In genomic region chr11:16793511-16793910, GRCh38 we compare ENCODE assay signal across 16 cellular contexts. TPM values are rescaled to one million over a fixed set of nuclear protein-coding genes. Genes with fewer than 3 reads are reported as not detected.
DNase-seq lines count a peak whose midpoint lies in the region; ATAC-seq and TF ChIP-seq lines count a peak whose summit lies in the region.
"Had no signal": no experiment of that assay in that cellular context is flagged by ENCODE, and none has a peak within 500 bp of the region (broad histone marks: within the 10 kb centered on the region; RNA-seq: fewer than 3 reads in every experiment).

No MANE protein-coding gene starts in this region.

- no peak overlapping the region for H3K4me3 Mint-ChIP-seq in naive thymus-derived CD4-positive, alpha-beta T cell
- H3K4me3 Mint-ChIP-seq: CD4-positive, alpha-beta T cell; H9 had no signal

- peak overlapping the region; percentile 42 for H2AK5ac ChIP-seq in neuronal stem cell (ENCODE audit: low read depth, low read length)

- no peak overlapping the region for H3K9ac ChIP-seq in neuronal stem cell (ENCODE audit: low read depth, low read length, poor library complexity)

- no peak overlapping the region for H2BK12ac ChIP-seq in neuronal stem cell (ENCODE audit: low read length)

- no peaks in the 10 kb centered on the region for H3K27me3 Mint-ChIP-seq in naive thymus-derived CD4-positive, alpha-beta T cell
- H3K27me3 Mint-ChIP-seq: CD4-positive, alpha-beta T cell had no signal

- no peak overlapping the region for H2BK120ac ChIP-seq in neuronal stem cell (ENCODE audit: low read depth, low read length)

- H3K36me3 ChIP-seq in ascending aorta, result no peaks in the 10 kb centered on the region
- H3K36me3 ChIP-seq in neuronal stem cell (replicated peaks in 1 of 2; ENCODE audit: control insufficient read depth in 2 of 2, insufficient read depth in 2 of 2, low read length in 2 of 2), result peaks cover 8 to 44% of the 10 kb centered on the region in 2 donors
- peaks cover 0 to 18% (median 0%) of the 10 kb centered on the region in 3 donors for H3K36me3 ChIP-seq in tibial artery
- H3K36me3 ChIP-seq in naive thymus-derived CD4-positive, alpha-beta T cell (ENCODE audit: control insufficient read depth in 2 of 3, insufficient read depth in 3 of 3, low read length in 3 of 3), result no peaks in the 10 kb centered on the region
- H3K36me3 ChIP-seq in body of pancreas (replicated peaks in 1 of 2; ENCODE audit: insufficient read depth in 1 of 2, low read depth in 2 of 2), result peaks cover 0 to 5% of the 10 kb centered on the region in 2 donors

- no peak overlapping the region for H3K4me3 ChIP-seq in ascending aorta
- H3K4me3 ChIP-seq in neuronal stem cell (ENCODE audit: low read length in 2 of 2), result no peak overlapping the region
- no peak overlapping the region for H3K4me3 ChIP-seq in tibial artery
- no peak overlapping the region for H3K4me3 ChIP-seq in naive thymus-derived CD4-positive, alpha-beta T cell (ENCODE audit: low read length)
- H3K4me3 ChIP-seq in body of pancreas, result no peak overlapping the region

- intact Hi-C loops in ascending aorta (cut with DNase I) (loop anchor here (2.0 to 5.0 kb wide), 3 partner anchors 55 to 483 kb away; partner anchors contain the start of genes C11orf58, NUCB2 and PIK3C2A), tibial artery (cut with DNase I; ENCODE audit: low total_unique reads) (no loop called here), body of pancreas (cut with DNase I) (no loop called here)
- intact Hi-C loops in naive thymus-derived CD4-positive, alpha-beta T cell (cut with micrococcal nuclease), result no loop called here

- H2AFZ ChIP-seq in neuronal stem cell (ENCODE audit: low read length), result no peak overlapping the region

- H3K27ac ChIP-seq in ascending aorta (peak overlapping the region; percentile 76 to 84), neuronal stem cell (replicated peaks; ENCODE audit: low read length) (no peak overlapping the region), tibial artery (peak overlapping the region; percentile 42 to 63), body of pancreas (no peak overlapping the region)
- H3K27ac ChIP-seq in naive thymus-derived CD4-positive, alpha-beta T cell (ENCODE audit: low read depth, low read length), result no peak overlapping the region
- H3K27ac ChIP-seq: HL-60 had no signal

- H3K79me1 ChIP-seq in neuronal stem cell (ENCODE audit: low read depth, low read length), result no peaks in the 10 kb centered on the region

- H3K23ac ChIP-seq in neuronal stem cell (ENCODE audit: low read depth, low read length, poor library complexity), result no peak overlapping the region

- no peak overlapping the region for H3K14ac ChIP-seq in neuronal stem cell (ENCODE audit: low read length)

- WGBS in neuronal stem cell (ENCODE audit: extremely low coverage in 2 of 2, insufficient read length in 2 of 2, insufficient replicate concordance in 1 of 2), 2 donors, result no CpG with 5 or more reads among the region's 3 CpGs
- 91 to 100% methylated on average over 3 of the region's 3 CpGs for WGBS in body of pancreas, 2 donors

- H3K36me3 Mint-ChIP-seq in naive thymus-derived CD4-positive, alpha-beta T cell, result peaks cover 0 to 4% (median 0%) of the 10 kb centered on the region in 5 donors

- H3K4ac ChIP-seq in neuronal stem cell (ENCODE audit: low read length), result no peak overlapping the region

- no peak overlapping the region for H2BK5ac ChIP-seq in neuronal stem cell (ENCODE audit: low read length)

- peak overlapping the region; percentile 23 for H4K91ac ChIP-seq in neuronal stem cell (ENCODE audit: low read depth, low read length, poor library complexity)

- CTCF ChIA-PET in naive thymus-derived CD4-positive, alpha-beta T cell (lab: Charles Lee), result no interaction called here

- H3K9me3 ChIP-seq in ascending aorta, result no peaks in the 10 kb centered on the region
- no peaks in the 10 kb centered on the region for H3K9me3 ChIP-seq in neuronal stem cell (replicated peaks in 1 of 2; ENCODE audit: control insufficient read depth in 2 of 2, insufficient read depth in 1 of 2, low read depth in 1 of 2, low read length in 2 of 2)
- no peaks in the 10 kb centered on the region for H3K9me3 ChIP-seq in tibial artery
- no peaks in the 10 kb centered on the region for H3K9me3 ChIP-seq in naive thymus-derived CD4-positive, alpha-beta T cell (ENCODE audit: control insufficient read depth in 2 of 3, low read length in 3 of 3)
- no peaks in the 10 kb centered on the region for H3K9me3 ChIP-seq in body of pancreas

- no peaks in the 10 kb centered on the region for H3K27me3 ChIP-seq in ascending aorta
- H3K27me3 ChIP-seq in neuronal stem cell (ENCODE audit: control insufficient read depth in 3 of 3, insufficient read depth in 3 of 3, low read depth in 1 of 3, low read length in 3 of 3), result no peaks in the 10 kb centered on the region
- no peaks in the 10 kb centered on the region for H3K27me3 ChIP-seq in tibial artery
- no peaks in the 10 kb centered on the region for H3K27me3 ChIP-seq in naive thymus-derived CD4-positive, alpha-beta T cell (ENCODE audit: control insufficient read depth in 2 of 2, insufficient read depth in 2 of 2, low read length in 2 of 2)
- H3K27me3 ChIP-seq in body of pancreas, result no peaks in the 10 kb centered on the region

- no peak overlapping the region for H3K27ac Mint-ChIP-seq in naive thymus-derived CD4-positive, alpha-beta T cell
- H3K27ac Mint-ChIP-seq: CD4-positive, alpha-beta T cell had no signal

- peaks cover 0 to 21% (median 6%) of the 10 kb centered on the region in 7 donors for H3K4me1 Mint-ChIP-seq in naive thymus-derived CD4-positive, alpha-beta T cell

- H3K4me1 ChIP-seq in ascending aorta, result peaks cover 22 to 28% of the 10 kb centered on the region in 2 donors
- peaks cover 9 to 16% of the 10 kb centered on the region in 2 donors for H3K4me1 ChIP-seq in neuronal stem cell (ENCODE audit: control insufficient read depth in 2 of 2, insufficient read depth in 1 of 2, low read depth in 1 of 2, low read length in 2 of 2)
- peaks cover 0 to 42% (median 27%) of the 10 kb centered on the region in 4 donors for H3K4me1 ChIP-seq in tibial artery
- H3K4me1 ChIP-seq in naive thymus-derived CD4-positive, alpha-beta T cell (ENCODE audit: control insufficient read depth in 2 of 2, insufficient read depth in 2 of 2, low read length in 2 of 2), result no peaks in the 10 kb centered on the region
- H3K4me1 ChIP-seq in body of pancreas, result no peaks in the 10 kb centered on the region

- ATAC-seq in naive thymus-derived CD4-positive, alpha-beta T cell, result no peak
- ATAC-seq in body of pancreas, result no peak
- ATAC-seq: PC-3 had no signal

- DNase-seq in LHCN-M2 (ENCODE audit: low read depth), result peak; percentile 14
- no peak for DNase-seq in ascending aorta (ENCODE audit: low spot score in 2 of 2)
- no peak for DNase-seq in neuronal stem cell (ENCODE audit: low spot score)
- DNase-seq in tibial artery, result no peak
- DNase-seq in naive thymus-derived CD4-positive, alpha-beta T cell, result no peak
- DNase-seq in DMS153 treated with DMSO at 0.1 percent for 48 hours (lab: John Stamatoyannopoulos, UW; ENCODE audit: unreplicated experiment), result no peak
- no peak for DNase-seq in body of pancreas
- DNase-seq: CD4-positive, alpha-beta T cell; H9; MV-4-11; NCI-H1417; NCI-H2029 treated with DMSO at 0.1 percent for 48 hours; NCI-H2171 treated with DMSO at 0.1 percent for 48 hours; NCI-H748 treated with DMSO at 0.1 percent for 48 hours; PC-3 had no signal

- no peaks in the 10 kb centered on the region for H3K9me3 Mint-ChIP-seq in naive thymus-derived CD4-positive, alpha-beta T cell
- H3K9me3 Mint-ChIP-seq: CD4-positive, alpha-beta T cell; H9 had no signal

- H3K4me2 ChIP-seq in neuronal stem cell (ENCODE audit: insufficient read depth, low read length, poor library complexity, severe bottlenecking), result no peak overlapping the region

- TF ChIP-seq CTCF in ascending aorta (IDR thresholded peaks at IDR 0.05), result no peak
- TF ChIP-seq CTCF in tibial artery (IDR thresholded peaks at IDR 0.05), result no peak
- no peak for TF ChIP-seq CTCF in body of pancreas (IDR thresholded peaks at IDR 0.05)

- H4K8ac ChIP-seq in neuronal stem cell (ENCODE audit: low read depth, low read length), result no peak overlapping the region

- peak overlapping the region; percentile 50 for H2BK15ac ChIP-seq in neuronal stem cell (ENCODE audit: low read length)

- no peak for TF ChIP-seq POLR2A in body of pancreas (IDR thresholded peaks at IDR 0.05)

- H3K18ac ChIP-seq in neuronal stem cell (ENCODE audit: low read length), result peak overlapping the region; percentile 62

- POLR2A ChIA-PET in naive thymus-derived CD4-positive, alpha-beta T cell (lab: Charles Lee), result no interaction called here

RNA-seq across cellular contexts. Expression of gene C11orf58, which starts 55.1 kb away (rescaled TPM):
- 175 and 176 TPM in 2 replicates for total RNA-seq in LHCN-M2 (2014; rRNA removed)
- 173 TPM for polyA plus RNA-seq in LHCN-M2 (2012)
- total RNA-seq in ascending aorta, result 40.9 TPM
- polyA plus RNA-seq in neuronal stem cell (2013, experiment 1 of 2), result 205 TPM
- 208 TPM for polyA plus RNA-seq in neuronal stem cell (2013, experiment 2 of 2)
- 100 to 1,000 TPM; 116 to 168 (median 155) TPM for total RNA-seq in naive thymus-derived CD4-positive, alpha-beta T cell
- 100 to 1,000 TPM; 174 to 260 TPM for polyA plus RNA-seq in naive thymus-derived CD4-positive, alpha-beta T cell
- total RNA-seq in body of pancreas, result 10 to 100 TPM; 59.7 to 92.4 TPM

Comparison
In these comparisons a context has a peak if more than half of its experiments do, and no peak if none do; other contexts are left out.
1. H3K27ac ChIP-seq: peak in ascending aorta (2 of 2) and tibial artery (2 of 2); none in neuronal stem cell (single experiment), naive thymus-derived CD4-positive, alpha-beta T cell (single experiment) and body of pancreas (0 of 4).